Comparison of ENCODE assay signal across 18 cellular contexts in the genomic region with DNA sequence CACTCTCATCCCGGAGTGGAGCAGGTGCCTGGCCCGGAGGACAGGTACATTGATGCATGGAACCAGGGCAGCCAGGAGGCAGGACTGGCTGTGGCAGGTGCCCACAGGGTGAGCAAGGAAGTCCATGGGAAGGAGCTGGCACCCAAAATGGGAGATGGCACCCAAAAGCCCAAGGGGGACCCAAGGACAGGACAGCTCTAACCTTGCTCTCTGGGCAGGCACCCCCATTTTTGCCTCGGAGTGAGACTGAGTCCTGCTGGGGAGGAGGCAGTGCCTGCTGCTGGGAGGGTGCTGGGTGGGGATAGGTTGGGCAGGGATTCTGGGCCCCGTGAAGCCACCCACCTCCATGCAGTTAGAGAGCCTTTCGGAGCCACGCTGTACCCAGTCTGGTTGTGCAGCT.
DNase-seq lines count a peak whose midpoint lies in the region; ATAC-seq and TF ChIP-seq lines count a peak whose summit lies in the region.
"Had no signal": no experiment of that assay in that cellular context is flagged by ENCODE, and none has a peak within 500 bp of the region (broad histone marks: within the 10 kb centered on the region; RNA-seq: fewer than 3 reads in every experiment).

No MANE protein-coding gene starts in this region.

- DNase-seq in cardiac septum (ENCODE audit: low spot score) (peak; percentile 36), right atrium auricular region (ENCODE audit: low spot score) (no peak), left lobe of liver (ENCODE audit: low spot score) (peak; percentile 23), sciatic nerve (ENCODE audit: low spot score) (peak; percentile 32), BE2C (no peak), NCI-H2196 treated with DMSO at 0.1 percent for 48 hours (lab: John Stamatoyannopoulos, UW; ENCODE audit: unreplicated experiment) (no peak)
- DNase-seq: 8988T; CD8-positive, alpha-beta memory T cell; COR-L47; DMS 273 treated with DMSO at 0.1 percent for 48 hours; DMS53; DND-41; EL; GOT3 had no signal

- H3K4me1 ChIP-seq in right atrium auricular region = no peaks in the 10 kb centered on the region
- H3K4me1 ChIP-seq in BE2C = no peaks in the 10 kb centered on the region
- H3K4me1 ChIP-seq: HAP-1 had no signal

- H3K9me3 ChIP-seq in right atrium auricular region (no peaks in the 10 kb centered on the region), BE2C (peaks cover 3% of the 10 kb centered on the region)
- H3K9me3 ChIP-seq: BLaER1 treated with 17β-estradiol and CSF1 and Interleukin-3, amounts not matched to agents 10 nM and 100 nM; HAP-1 had no signal

- H3K4me3 ChIP-seq in right atrium auricular region = no peak overlapping the region
- no peak overlapping the region for H3K4me3 ChIP-seq in BE2C (ENCODE audit: low read depth, low read length)
- H3K4me3 ChIP-seq: BLaER1 treated with 17β-estradiol and CSF1 and Interleukin-3, amounts not matched to agents 10 nM and 100 nM; GM12878; HAP-1 had no signal

- intact Hi-C loops in cardiac septum (cut with DNase I) (no loop called here), sciatic nerve (cut with DNase I) (no loop called here)

- no peak overlapping the region for H3K27ac ChIP-seq in right atrium auricular region
- H3K27ac ChIP-seq: BLaER1 treated with 17β-estradiol and CSF1 and Interleukin-3, amounts not matched to agents 10 nM and 100 nM had no signal

- H3K36me3 ChIP-seq in right atrium auricular region (no peaks in the 10 kb centered on the region), BE2C (no peaks in the 10 kb centered on the region)
- H3K36me3 ChIP-seq: BLaER1 treated with 17β-estradiol and CSF1 and Interleukin-3, amounts not matched to agents 10 nM and 100 nM; HAP-1 had no signal

- H3K27me3 ChIP-seq in right atrium auricular region (no peaks in the 10 kb centered on the region), BE2C (no peaks in the 10 kb centered on the region)
- H3K27me3 ChIP-seq: BLaER1 treated with 17β-estradiol and CSF1 and Interleukin-3, amounts not matched to agents 10 nM and 100 nM had no signal

- ATAC-seq in left lobe of liver (no peak), sciatic nerve (no peak), GM21423 (IDR thresholded peaks at IDR 0.05; ENCODE audit: unreplicated experiment) (no peak)
- ATAC-seq: GM12878 had no signal

- no peak for TF ChIP-seq CTCF in right atrium auricular region (IDR thresholded peaks at IDR 0.05)
- no peak for TF ChIP-seq CTCF in BE2C (IDR thresholded peaks at IDR 0.05; ENCODE audit: low read depth, low read length)

Comparison
In these comparisons a context has a peak if more than half of its experiments do, and no peak if none do; other contexts are left out.
1. DNase-seq: peak in cardiac septum (single experiment), left lobe of liver (single experiment) and sciatic nerve (single experiment); none in right atrium auricular region (single experiment), BE2C (single experiment) and NCI-H2196 treated with DMSO at 0.1 percent for 48 hours (single experiment).